Comparison of ENCODE assay signal across 1 cellular context in genomic region chr3:142890592-142890991, GRCh38.
TF ChIP-seq lines count a peak whose summit lies in the region.

No MANE protein-coding gene starts in this region.

TF ChIP-seq in SK-N-SH treated with all-trans-retinoic acid at 6 μM for 48 hours, 23 proteins besides CTCF, POLR2A, EP300 and RAD21 (continued from another document):
- TF ChIP-seq TOX (CRISPR knock-in tag; IDR thresholded peaks at IDR 0.05; ENCODE audit: borderline replicate concordance) = no peak
- TF ChIP-seq ZNF565 (CRISPR knock-in tag; conservative IDR thresholded peaks at IDR 0.05; ENCODE audit: low read depth) = no peak
- no peak for TF ChIP-seq TSHZ2 (CRISPR knock-in tag; IDR thresholded peaks at IDR 0.05)
- TF ChIP-seq GLIS3 (CRISPR knock-in tag; IDR thresholded peaks at IDR 0.05) = no peak
- no peak for TF ChIP-seq ZNF8 (CRISPR knock-in tag; IDR thresholded peaks at IDR 0.05)
- TF ChIP-seq CSDC2 (CRISPR knock-in tag; IDR thresholded peaks at IDR 0.05) = no peak
TF ChIP-seq in SK-N-SH treated with all-trans-retinoic acid at 6 μM for 48 hours: peak in this region for 0.
